ENCODE assay signal across 1 cellular context in genomic region chr20:36951198-36951976, GRCh38.
TF ChIP-seq lines count a peak whose summit lies in the region.

TSS of gene SAMHD1 (minus strand) at chr20:36951708. CDS start at chr20:36951643, 65 bp downstream.

TF ChIP-seq in GM23338, 12 proteins besides CTCF, POLR2A, EP300 and RAD21 (continued from another document):
- TF ChIP-seq REST (IDR thresholded peaks at IDR 0.05; ENCODE audit: unreplicated experiment) (no peak), ZNF331 (CRISPR knock-in tag; IDR thresholded peaks at IDR 0.05; ENCODE audit: low read depth) (no peak), NANOG (IDR thresholded peaks at IDR 0.05; ENCODE audit: borderline replicate concordance) (no peak), STAT1 (IDR thresholded peaks at IDR 0.05; ENCODE audit: unreplicated experiment) (no peak), EZH2 (IDR thresholded peaks at IDR 0.05; ENCODE audit: low read depth, unreplicated experiment) (no peak)
TF ChIP-seq in GM23338: peak in this region for 1.
